ENCODE assay signal across 30 cellular contexts in genomic region chr14:20197459-20197858, GRCh38. TPM values are rescaled to one million over a fixed set of nuclear protein-coding genes. Genes with fewer than 3 reads are reported as not detected.
"Had no signal": no experiment of that assay in that cellular context is flagged by ENCODE, and none has a peak within 500 bp of the region (broad histone marks: within the 10 kb centered on the region; RNA-seq: fewer than 3 reads in every experiment).

No MANE protein-coding gene starts in this region.

- DNase-seq: activated CD4-positive, alpha-beta memory T cell treated with anti-CD3 and anti-CD28 coated beads for 36 hours; activated CD4-positive, alpha-beta T cell treated with anti-CD3 and anti-CD28 coated beads for 4 hours; activated CD4-positive, CD25-positive, alpha-beta regulatory T cell; activated effector memory CD4-positive, alpha-beta T cell treated with Interleukin-2 at 50 U/mL for 16 hours; activated naive CD4-positive, alpha-beta T cell treated with anti-CD3 and anti-CD28 coated beads for 36 hours; activated naive CD8-positive, alpha-beta T cell treated with anti-CD3 and anti-CD28 coated beads, Interleukin-2, amount 10 ng/mL, durations not matched to agents 7 days and 5 days; activated T-cell treated with anti-CD3 and anti-CD28 coated beads, Interleukin-2, amount 50 U/mL, for 72 hours; amniotic stem cell; effector memory CD4-positive, alpha-beta T cell; gastrocnemius medialis; hypothalamus; mesenchymal stem cell; ovary; psoas muscle; stimulated activated CD4-positive, alpha-beta T cell treated with anti-CD3 and anti-CD28 coated beads, Interleukin-4, amount 100 ng/mL, for 4 hours; stimulated activated naive CD8-positive, alpha-beta T cell treated with anti-CD3 and anti-CD28 coated beads, Interleukin-15, Interleukin-2, amounts not matched to agents 100 U/mL and 50 U/mL, for 24 hours; T1000 had no signal

- H3K36me3 ChIP-seq: breast epithelium, gastrocnemius medialis, neutrophil, ovary, right atrium auricular region had no signal

- H3K27me3 ChIP-seq: gastrocnemius medialis, neutrophil, ovary, right atrium auricular region had no signal

- FAIRE-seq: colon, endothelial cell of umbilical vein had no signal

- H3K27ac ChIP-seq: breast epithelium, gastrocnemius medialis, neutrophil, ovary, psoas muscle, right atrium auricular region had no signal

- H3K9me3 ChIP-seq: breast epithelium, gastrocnemius medialis, neutrophil, ovary, psoas muscle, right atrium auricular region had no signal

- ATAC-seq: activated T-cell treated with anti-CD3 and anti-CD28 coated beads, Interleukin-2, amount 50 U/mL, for 72 hours; esophagus mucosa; gastrocnemius medialis; psoas muscle; stimulated activated naive CD8-positive, alpha-beta T cell treated with anti-CD3 and anti-CD28 coated beads, Interleukin-15, Interleukin-2, amounts not matched to agents 100 U/mL and 50 U/mL, for 24 hours had no signal

- H3K4me1 ChIP-seq: breast epithelium, gastrocnemius medialis, psoas muscle, right atrium auricular region had no signal

- H3K4me3 ChIP-seq: breast epithelium, gastrocnemius medialis, ovary, psoas muscle, right atrium auricular region had no signal

RNA-seq across cellular contexts. Expression of gene OR11G2, which starts 6.8 kb away (rescaled TPM):
- total RNA-seq: activated CD4-positive, alpha-beta memory T cell treated with anti-CD3 and anti-CD28 coated beads for 36 hours; activated naive CD4-positive, alpha-beta T cell treated with anti-CD3 and anti-CD28 coated beads for 36 hours; activated naive CD8-positive, alpha-beta T cell treated with anti-CD3 and anti-CD28 coated beads, Interleukin-2, amount 10 ng/mL, durations not matched to agents 7 days and 5 days; activated T-cell treated with anti-CD3 and anti-CD28 coated beads, Interleukin-2, amount 50 U/mL, for 72 hours; breast epithelium; dermis microvascular lymphatic vessel endothelial cell; endothelial cell of umbilical vein; esophagus mucosa; gastrocnemius medialis; liver; myocyte; ovary; psoas muscle; right atrium auricular region; subcutaneous adipose tissue; ureter had no signal
- polyA plus RNA-seq: endothelial cell of umbilical vein, liver, ovary, psoas muscle, thymus had no signal

RNA-seq across cellular contexts. Expression of gene OR11H6, which starts 26.1 kb away (rescaled TPM):
- total RNA-seq: activated CD4-positive, alpha-beta memory T cell treated with anti-CD3 and anti-CD28 coated beads for 36 hours; activated naive CD4-positive, alpha-beta T cell treated with anti-CD3 and anti-CD28 coated beads for 36 hours; activated naive CD8-positive, alpha-beta T cell treated with anti-CD3 and anti-CD28 coated beads, Interleukin-2, amount 10 ng/mL, durations not matched to agents 7 days and 5 days; activated T-cell treated with anti-CD3 and anti-CD28 coated beads, Interleukin-2, amount 50 U/mL, for 72 hours; breast epithelium; dermis microvascular lymphatic vessel endothelial cell; endothelial cell of umbilical vein; esophagus mucosa; gastrocnemius medialis; liver; mononuclear cell; myocyte; ovary; psoas muscle; right atrium auricular region; subcutaneous adipose tissue; ureter had no signal
- polyA plus RNA-seq: endothelial cell of umbilical vein, liver, ovary, psoas muscle, thymus had no signal

RNA-seq across cellular contexts. Expression of gene OR11H7, which starts 31.3 kb away (rescaled TPM):
- total RNA-seq: activated CD4-positive, alpha-beta memory T cell treated with anti-CD3 and anti-CD28 coated beads for 36 hours; activated naive CD4-positive, alpha-beta T cell treated with anti-CD3 and anti-CD28 coated beads for 36 hours; activated naive CD8-positive, alpha-beta T cell treated with anti-CD3 and anti-CD28 coated beads, Interleukin-2, amount 10 ng/mL, durations not matched to agents 7 days and 5 days; activated T-cell treated with anti-CD3 and anti-CD28 coated beads, Interleukin-2, amount 50 U/mL, for 72 hours; breast epithelium; dermis microvascular lymphatic vessel endothelial cell; endothelial cell of umbilical vein; esophagus mucosa; gastrocnemius medialis; liver; mononuclear cell; myocyte; ovary; psoas muscle; right atrium auricular region; subcutaneous adipose tissue; ureter had no signal
- polyA plus RNA-seq: endothelial cell of umbilical vein, liver, ovary, psoas muscle, thymus had no signal

RNA-seq across cellular contexts. Expression of gene OR11H4, which starts 41.6 kb away (rescaled TPM):
- total RNA-seq: activated CD4-positive, alpha-beta memory T cell treated with anti-CD3 and anti-CD28 coated beads for 36 hours; activated naive CD4-positive, alpha-beta T cell treated with anti-CD3 and anti-CD28 coated beads for 36 hours; activated naive CD8-positive, alpha-beta T cell treated with anti-CD3 and anti-CD28 coated beads, Interleukin-2, amount 10 ng/mL, durations not matched to agents 7 days and 5 days; activated T-cell treated with anti-CD3 and anti-CD28 coated beads, Interleukin-2, amount 50 U/mL, for 72 hours; breast epithelium; dermis microvascular lymphatic vessel endothelial cell; endothelial cell of umbilical vein; esophagus mucosa; gastrocnemius medialis; liver; mononuclear cell; myocyte; ovary; psoas muscle; right atrium auricular region; subcutaneous adipose tissue; ureter had no signal
- polyA plus RNA-seq: endothelial cell of umbilical vein, liver, ovary, psoas muscle, thymus had no signal

RNA-seq across cellular contexts. Expression of gene OR4N5, which starts 58.8 kb away (rescaled TPM):
- total RNA-seq: activated CD4-positive, alpha-beta memory T cell treated with anti-CD3 and anti-CD28 coated beads for 36 hours; activated naive CD4-positive, alpha-beta T cell treated with anti-CD3 and anti-CD28 coated beads for 36 hours; activated naive CD8-positive, alpha-beta T cell treated with anti-CD3 and anti-CD28 coated beads, Interleukin-2, amount 10 ng/mL, durations not matched to agents 7 days and 5 days; activated T-cell treated with anti-CD3 and anti-CD28 coated beads, Interleukin-2, amount 50 U/mL, for 72 hours; breast epithelium; dermis microvascular lymphatic vessel endothelial cell; endothelial cell of umbilical vein; esophagus mucosa; gastrocnemius medialis; liver; mononuclear cell; myocyte; ovary; psoas muscle; right atrium auricular region; subcutaneous adipose tissue; ureter had no signal
- polyA plus RNA-seq: endothelial cell of umbilical vein, liver, ovary, psoas muscle had no signal
